Comparison of ENCODE assay signal across 1 cellular context in the genomic region with DNA sequence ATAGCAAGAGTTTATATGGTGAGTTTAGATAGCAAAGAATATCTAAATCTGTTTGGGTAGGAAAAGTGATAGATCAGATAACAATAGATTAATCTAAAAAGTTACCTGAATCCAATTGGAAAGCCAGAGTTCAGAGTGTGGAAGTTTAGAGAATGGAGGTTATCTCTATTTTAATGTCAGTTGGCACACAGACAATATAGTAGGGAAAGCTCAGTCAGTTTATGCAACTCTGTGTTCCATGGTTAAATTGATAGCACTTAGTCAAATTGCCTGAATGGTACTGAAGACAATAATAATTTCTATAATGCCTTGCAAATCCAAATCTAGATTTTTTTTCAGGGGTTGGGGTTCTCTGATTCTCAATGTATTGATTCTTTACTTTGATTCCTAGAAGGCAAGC.
TF ChIP-seq lines count a peak whose summit lies in the region.

No MANE protein-coding gene starts in this region.

TF ChIP-seq in HEK293, 187 proteins besides CTCF, POLR2A, EP300 and RAD21 (continued from another document):
- TF ChIP-seq, protein P1, sequence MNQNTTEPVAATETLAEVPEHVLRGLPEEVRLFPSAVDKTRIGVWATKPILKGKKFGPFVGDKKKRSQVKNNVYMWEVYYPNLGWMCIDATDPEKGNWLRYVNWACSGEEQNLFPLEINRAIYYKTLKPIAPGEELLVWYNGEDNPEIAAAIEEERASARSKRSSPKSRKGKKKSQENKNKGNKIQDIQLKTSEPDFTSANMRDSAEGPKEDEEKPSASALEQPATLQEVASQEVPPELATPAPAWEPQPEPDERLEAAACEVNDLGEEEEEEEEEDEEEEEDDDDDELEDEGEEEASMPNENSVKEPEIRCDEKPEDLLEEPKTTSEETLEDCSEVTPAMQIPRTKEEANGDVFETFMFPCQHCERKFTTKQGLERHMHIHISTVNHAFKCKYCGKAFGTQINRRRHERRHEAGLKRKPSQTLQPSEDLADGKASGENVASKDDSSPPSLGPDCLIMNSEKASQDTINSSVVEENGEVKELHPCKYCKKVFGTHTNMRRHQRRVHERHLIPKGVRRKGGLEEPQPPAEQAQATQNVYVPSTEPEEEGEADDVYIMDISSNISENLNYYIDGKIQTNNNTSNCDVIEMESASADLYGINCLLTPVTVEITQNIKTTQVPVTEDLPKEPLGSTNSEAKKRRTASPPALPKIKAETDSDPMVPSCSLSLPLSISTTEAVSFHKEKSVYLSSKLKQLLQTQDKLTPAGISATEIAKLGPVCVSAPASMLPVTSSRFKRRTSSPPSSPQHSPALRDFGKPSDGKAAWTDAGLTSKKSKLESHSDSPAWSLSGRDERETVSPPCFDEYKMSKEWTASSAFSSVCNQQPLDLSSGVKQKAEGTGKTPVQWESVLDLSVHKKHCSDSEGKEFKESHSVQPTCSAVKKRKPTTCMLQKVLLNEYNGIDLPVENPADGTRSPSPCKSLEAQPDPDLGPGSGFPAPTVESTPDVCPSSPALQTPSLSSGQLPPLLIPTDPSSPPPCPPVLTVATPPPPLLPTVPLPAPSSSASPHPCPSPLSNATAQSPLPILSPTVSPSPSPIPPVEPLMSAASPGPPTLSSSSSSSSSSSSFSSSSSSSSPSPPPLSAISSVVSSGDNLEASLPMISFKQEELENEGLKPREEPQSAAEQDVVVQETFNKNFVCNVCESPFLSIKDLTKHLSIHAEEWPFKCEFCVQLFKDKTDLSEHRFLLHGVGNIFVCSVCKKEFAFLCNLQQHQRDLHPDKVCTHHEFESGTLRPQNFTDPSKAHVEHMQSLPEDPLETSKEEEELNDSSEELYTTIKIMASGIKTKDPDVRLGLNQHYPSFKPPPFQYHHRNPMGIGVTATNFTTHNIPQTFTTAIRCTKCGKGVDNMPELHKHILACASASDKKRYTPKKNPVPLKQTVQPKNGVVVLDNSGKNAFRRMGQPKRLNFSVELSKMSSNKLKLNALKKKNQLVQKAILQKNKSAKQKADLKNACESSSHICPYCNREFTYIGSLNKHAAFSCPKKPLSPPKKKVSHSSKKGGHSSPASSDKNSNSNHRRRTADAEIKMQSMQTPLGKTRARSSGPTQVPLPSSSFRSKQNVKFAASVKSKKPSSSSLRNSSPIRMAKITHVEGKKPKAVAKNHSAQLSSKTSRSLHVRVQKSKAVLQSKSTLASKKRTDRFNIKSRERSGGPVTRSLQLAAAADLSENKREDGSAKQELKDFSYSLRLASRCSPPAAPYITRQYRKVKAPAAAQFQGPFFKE (tag by site-specific recombination; IDR thresholded peaks at IDR 0.05; ENCODE audit: borderline replicate concordance): no peak
- TF ChIP-seq ZNF423 (tag by site-specific recombination; IDR thresholded peaks at IDR 0.05): no peak
- TF ChIP-seq, protein P2, sequence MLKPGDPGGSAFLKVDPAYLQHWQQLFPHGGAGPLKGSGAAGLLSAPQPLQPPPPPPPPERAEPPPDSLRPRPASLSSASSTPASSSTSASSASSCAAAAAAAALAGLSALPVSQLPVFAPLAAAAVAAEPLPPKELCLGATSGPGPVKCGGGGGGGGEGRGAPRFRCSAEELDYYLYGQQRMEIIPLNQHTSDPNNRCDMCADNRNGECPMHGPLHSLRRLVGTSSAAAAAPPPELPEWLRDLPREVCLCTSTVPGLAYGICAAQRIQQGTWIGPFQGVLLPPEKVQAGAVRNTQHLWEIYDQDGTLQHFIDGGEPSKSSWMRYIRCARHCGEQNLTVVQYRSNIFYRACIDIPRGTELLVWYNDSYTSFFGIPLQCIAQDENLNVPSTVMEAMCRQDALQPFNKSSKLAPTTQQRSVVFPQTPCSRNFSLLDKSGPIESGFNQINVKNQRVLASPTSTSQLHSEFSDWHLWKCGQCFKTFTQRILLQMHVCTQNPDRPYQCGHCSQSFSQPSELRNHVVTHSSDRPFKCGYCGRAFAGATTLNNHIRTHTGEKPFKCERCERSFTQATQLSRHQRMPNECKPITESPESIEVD (tag by site-specific recombination; IDR thresholded peaks at IDR 0.05): 0 out of 2 replicates have a peak, but pooled peaks have one; percentile 13
